8 cellular contexts compared by ENCODE assay signal in the genomic region with DNA sequence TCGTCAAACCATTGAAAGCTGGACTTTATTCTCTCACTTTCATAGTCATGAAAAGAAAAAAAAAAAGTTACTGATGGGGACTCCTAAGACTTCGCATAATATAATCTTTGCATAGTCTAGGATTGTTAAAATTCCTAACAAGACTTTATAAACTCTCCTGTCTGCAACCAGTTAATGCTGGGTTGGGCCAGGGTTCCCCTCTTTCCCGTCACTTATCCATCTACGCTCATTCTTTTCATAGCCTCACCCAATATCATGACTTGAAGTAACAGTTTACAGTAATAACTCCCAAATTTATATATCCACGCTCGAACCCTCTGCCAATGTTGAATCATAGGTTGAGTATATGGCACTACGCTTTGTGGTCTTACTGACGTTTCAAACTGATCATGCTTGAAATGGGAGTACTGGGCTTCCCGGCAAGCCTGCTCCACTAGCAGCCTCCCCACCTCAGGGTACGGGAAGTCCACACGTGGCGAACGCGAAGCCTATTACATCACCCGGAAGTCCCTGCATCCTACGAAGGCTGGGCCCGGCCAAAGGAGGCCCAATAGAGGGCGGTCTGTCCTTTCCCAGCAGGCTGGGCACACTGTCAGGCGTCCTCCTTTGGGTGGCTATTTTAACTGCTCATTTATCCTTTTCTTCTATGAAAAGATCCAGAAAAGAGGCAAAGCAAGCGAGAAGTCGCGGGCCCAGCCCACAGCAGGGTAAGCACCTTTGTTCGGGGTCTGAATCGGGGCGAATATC. TPM values are rescaled to one million over a fixed set of nuclear protein-coding genes. Genes with fewer than 3 reads are reported as not detected.
DNase-seq lines count a peak whose midpoint lies in the region; ATAC-seq, FAIRE-seq and TF ChIP-seq lines count a peak whose summit lies in the region.

No MANE protein-coding gene starts in this region.

- peaks cover 54% of the 10 kb centered on the region for H3K36me3 Mint-ChIP-seq in activated CD4-positive, alpha-beta T cell treated with anti-CD3 and anti-CD28 coated beads for 36 hours (ENCODE audit: low read depth)

- H3K4me2 ChIP-seq in HepG2 (ENCODE audit: low read depth, low read length): peak overlapping the region; percentile 92

- BruUV-seq in HepG2 (replicated peaks; lab: Mats Ljungman, UMichigan): TSS peak; percentile 83

- H3K9ac ChIP-seq in HepG2 (ENCODE audit: insufficient read depth, low read depth, low read length): peak overlapping the region; percentile 100

- H3K9me3 Mint-ChIP-seq in activated CD4-positive, alpha-beta T cell treated with anti-CD3 and anti-CD28 coated beads for 36 hours (ENCODE audit: low read depth): no peaks in the 10 kb centered on the region

- peak; percentile 78 for TF ChIP-seq CTCF in HepG2 (CRISPR knock-in tag; IDR thresholded peaks at IDR 0.05)

- H3K27me3 ChIP-seq in HepG2 (ENCODE audit: control insufficient read depth in 1 of 2, insufficient read depth in 2 of 2, low read length in 2 of 2): no peaks in the 10 kb centered on the region; a peak in 1 of 5 replicates

- peak; percentile 79 for TF ChIP-seq POLR2A in GM19099 (IDR thresholded peaks at IDR 0.05; ENCODE audit: extremely low read depth, insufficient read length, low read depth)
- TF ChIP-seq POLR2A in HepG2 (IDR thresholded peaks at IDR 0.05; ENCODE audit: insufficient read depth in 1 of 2, low read depth in 2 of 2, low read length in 2 of 2): peak; percentile 81 to 93; a peak in 3 of 4 replicates

- no peak overlapping the region for H3K4me3 Mint-ChIP-seq in activated CD4-positive, alpha-beta T cell treated with anti-CD3 and anti-CD28 coated beads for 36 hours

- FAIRE-seq in HepG2 (lab: Jason Lieb, UNC): peak; percentile 97

- H3K9me3 ChIP-seq in HepG2 (ENCODE audit: low read length): no peaks in the 10 kb centered on the region

- peak; percentile 11; the same call in 1 of the 2 replicates for TF ChIP-seq RAD21 in HepG2 (CRISPR knock-in tag; IDR thresholded peaks at IDR 0.05)

- intact Hi-C loops in activated CD4-positive, alpha-beta T cell treated with anti-CD3 and anti-CD28 coated beads for 36 hours (cut with DNase I, micrococcal nuclease): loop anchor here (1.0 to 5.0 kb wide), 17 partner anchors 39 to 1627 kb away; partner anchors contain the start of genes TRAPPC2B (in 2 of the 2), ZNF543 (in 2 of the 2), ZNF547 (in 2 of the 2) and ZNF805 (in 2 of the 2)
- intact Hi-C loops in HepG2 (cut with micrococcal nuclease; ENCODE audit: unreplicated experiment): loop anchor here (1.0 to 2.0 kb wide), 2 partner anchors 39 to 83 kb away; partner anchors contain the start of genes TRAPPC2B, ZNF547 and ZNF805

- WGBS in HepG2 (ENCODE audit: low lambda C conversion rate): 14% methylated on average over 18 of the region's 25 CpGs

- H3K36me3 ChIP-seq in HepG2 (replicated peaks in 1 of 2; ENCODE audit: control insufficient read depth in 1 of 2, insufficient read depth in 2 of 2, low read length in 2 of 2): peaks cover 6 to 10% of the 10 kb centered on the region in 2 experiments; a peak in 4 of 5 replicates

- POLR2A ChIA-PET in activated CD4-positive, alpha-beta T cell treated with anti-CD3 and anti-CD28 coated beads for 36 hours (lab: Charles Lee): no interaction called here
- POLR2A ChIA-PET in HepG2 (lab: Yijun Ruan, JAX): no interaction called here

- H3K27me3 Mint-ChIP-seq in activated CD4-positive, alpha-beta T cell treated with anti-CD3 and anti-CD28 coated beads for 36 hours: no peaks in the 10 kb centered on the region

- ATAC-seq in HG03378 (IDR thresholded peaks at IDR 0.05; ENCODE audit: unreplicated experiment) (peak; percentile 66), HepG2 (peak; percentile 94)
- ATAC-seq in activated CD4-positive, alpha-beta T cell treated with anti-CD3 and anti-CD28 coated beads for 36 hours: peak; percentile 74

- H4K20me1 ChIP-seq in HepG2 (ENCODE audit: insufficient read depth, low read length): peaks cover 23% of the 10 kb centered on the region

- no peak overlapping the region for H2AFZ ChIP-seq in HepG2 (ENCODE audit: low read length)

- H3K4me1 Mint-ChIP-seq in activated CD4-positive, alpha-beta T cell treated with anti-CD3 and anti-CD28 coated beads for 36 hours: peaks cover 31% of the 10 kb centered on the region

- H3K79me2 ChIP-seq in HepG2 (ENCODE audit: insufficient read depth, low read length): peaks cover 43% of the 10 kb centered on the region

- in situ Hi-C loops in HepG2 (cut with HindIII; ENCODE audit: extremely low pct_ligation_motif_present, low pct_unique_long_range_greater_than_20kb): loop anchor here (5.0 kb wide), 1 partner anchor 37 kb away; the partner anchor contains the start of gene ZNF805

- DNase-seq in C1 segment of cervical spinal cord (lab: John Stamatoyannopoulos, UW) (peak; percentile 62 to 95 (median 83)), NCI-H446 treated with DMSO at 0.1 percent for 48 hours (lab: John Stamatoyannopoulos, UW) (peak; percentile 89), dermis microvascular lymphatic vessel endothelial cell (ENCODE audit: low read depth in 2 of 2) (peak; percentile 91 to 97), HepG2 (ENCODE audit: low spot score) (peak; percentile 95)
- DNase-seq in activated CD4-positive, alpha-beta T cell treated with anti-CD3 and anti-CD28 coated beads for 36 hours: peak; percentile 92
- DNase-seq in stimulated activated CD4-positive, alpha-beta T cell treated with anti-CD3 and anti-CD28 coated beads, Interleukin-2, amount 100 ng/mL, for 48 hours: peak; percentile 67 to 69

- H3K4me1 ChIP-seq in HepG2 (ENCODE audit: insufficient read depth, low read length): peaks cover 61% of the 10 kb centered on the region

- CTCF ChIA-PET in activated CD4-positive, alpha-beta T cell treated with anti-CD3 and anti-CD28 coated beads for 36 hours (lab: Charles Lee): interaction anchor here (0.8 kb wide), 1 partner anchor 960 kb away, joined by 3 read pairs; no protein-coding TSS in a partner anchor
- CTCF ChIA-PET in HepG2 (lab: Yijun Ruan, JAX; ENCODE audit: low intra/inter-chr PET ratio, low total read pairs): no interaction called here

- no peak overlapping the region for H3K27ac Mint-ChIP-seq in activated CD4-positive, alpha-beta T cell treated with anti-CD3 and anti-CD28 coated beads for 36 hours

- 0 out of 4 replicates have a peak, but pooled peaks of 1 of the 2 experiments have one; percentile 48 for TF ChIP-seq EP300 in HepG2 (IDR thresholded peaks at IDR 0.05; ENCODE audit: low read depth in 2 of 2, low read length in 2 of 2)
- TF ChIP-seq EP300 in HepG2 (CRISPR knock-in tag; IDR thresholded peaks at IDR 0.05; ENCODE audit: borderline replicate concordance): peak; percentile 64; the same call in 1 of the 2 replicates

- peak overlapping the region; percentile 98 for H3K27ac ChIP-seq in HepG2 (ENCODE audit: extremely low read length, insufficient read depth, low read length)

- H3K4me3 ChIP-seq in HepG2 (replicated peaks in 1 of 3; ENCODE audit: insufficient read depth in 1 of 3, low read depth in 2 of 3, low read length in 3 of 3): peak overlapping the region; percentile 79 to 95 (median 87)

RNA-seq across cellular contexts. Expression of gene ZNF460, which starts 0.7 kb away (rescaled TPM):
- total RNA-seq in activated CD4-positive, alpha-beta T cell treated with anti-CD3 and anti-CD28 coated beads for 36 hours: 10 to 100 TPM; 52.4 to 59.8 TPM
- total RNA-seq in dermis microvascular lymphatic vessel endothelial cell: 37.4 and 57.8 TPM in 2 replicates
- total RNA-seq in HepG2 (2016; rRNA removed; fragmentation: Illumina TruSeq; extraction: Trizol): 44.8 and 76.3 TPM in 2 replicates
- total RNA-seq in HepG2 (2016; cell fraction: cytosol; rRNA removed; fragmentation: Illumina TruSeq; extraction: Trizol; ENCODE audit: low read depth): 2.9 and 3.1 TPM in 2 replicates
- total RNA-seq in HepG2 (2016; cell fraction: insoluble cytoplasmic fraction; rRNA removed; fragmentation: Illumina TruSeq; extraction: Trizol): 40.9 and 72.0 TPM in 2 replicates
- total RNA-seq in HepG2 (2016; cell fraction: membrane; rRNA removed; fragmentation: Illumina TruSeq; extraction: Trizol): 9.8 and 11.2 TPM in 2 replicates
- 70.0 and 73.2 TPM in 2 replicates for total RNA-seq in HepG2 (2016; cell fraction: nucleus; rRNA removed; fragmentation: Illumina TruSeq; extraction: Trizol)
- 14.5 and 15.3 TPM in 2 replicates for polyA plus RNA-seq in HepG2 (2011; rRNA removed)
- 5.4 and 7.1 TPM in 2 replicates for polyA plus RNA-seq in HepG2 (2011; cell fraction: cytosol; rRNA removed)
- polyA plus RNA-seq in HepG2 (2011; cell fraction: nucleus; rRNA removed): 22.5 and 28.5 TPM in 2 replicates
- polyA plus RNA-seq in HepG2 (2012): 1.7 and 1.8 TPM in 2 replicates
- polyA plus RNA-seq in HepG2 (2016; cell fraction: cytosol; fragmentation: Illumina TruSeq; extraction: Trizol; ENCODE audit: low read depth): 0.02 TPM in 1 of 2 replicates, not detected in the other
- polyA plus RNA-seq in HepG2 (2016; cell fraction: insoluble cytoplasmic fraction; fragmentation: Illumina TruSeq; extraction: Trizol; ENCODE audit: low read depth): 1.0 and 1.3 TPM in 2 replicates
- polyA plus RNA-seq in HepG2 (2016; cell fraction: membrane; fragmentation: Illumina TruSeq; extraction: Trizol; ENCODE audit: low read depth): 0.12 and 0.14 TPM in 2 replicates
- polyA plus RNA-seq in HepG2 (2016; cell fraction: nucleus; fragmentation: Illumina TruSeq; extraction: Trizol; ENCODE audit: insufficient read depth, low read depth): 2.7 and 3.2 TPM in 2 replicates
- 113 and 142 TPM in 2 replicates for polyA minus RNA-seq in HepG2 (2011; rRNA and poly(A)+ RNA removed; ENCODE audit: low replicate concordance)
- polyA minus RNA-seq in HepG2 (2011; cell fraction: cytosol; rRNA and poly(A)+ RNA removed): 66.3 and 87.7 TPM in 2 replicates
- polyA minus RNA-seq in HepG2 (2011; cell fraction: nucleus; rRNA and poly(A)+ RNA removed): 149 and 236 TPM in 2 replicates

RNA-seq across cellular contexts. Expression of gene ZNF805, which starts 39.2 kb away (rescaled TPM):
- 1 to 10 TPM; 6.4 to 7.1 TPM for total RNA-seq in activated CD4-positive, alpha-beta T cell treated with anti-CD3 and anti-CD28 coated beads for 36 hours
- total RNA-seq in dermis microvascular lymphatic vessel endothelial cell (19.8 and 25.3 TPM in 2 replicates), HepG2 (2016; rRNA removed; fragmentation: Illumina TruSeq; extraction: Trizol) (12.8 and 21.8 TPM in 2 replicates)
- total RNA-seq in HepG2 (2016; cell fraction: cytosol; rRNA removed; fragmentation: Illumina TruSeq; extraction: Trizol; ENCODE audit: low read depth): 0.40 and 1.3 TPM in 2 replicates
- total RNA-seq in HepG2 (2016; cell fraction: insoluble cytoplasmic fraction; rRNA removed; fragmentation: Illumina TruSeq; extraction: Trizol): 12.7 and 22.7 TPM in 2 replicates
- 4.1 and 4.5 TPM in 2 replicates for total RNA-seq in HepG2 (2016; cell fraction: membrane; rRNA removed; fragmentation: Illumina TruSeq; extraction: Trizol)
- total RNA-seq in HepG2 (2016; cell fraction: nucleus; rRNA removed; fragmentation: Illumina TruSeq; extraction: Trizol): 13.3 and 15.8 TPM in 2 replicates
- polyA plus RNA-seq in HepG2 (2011; rRNA removed): 5.1 and 5.5 TPM in 2 replicates
- polyA plus RNA-seq in HepG2 (2011; cell fraction: cytosol; rRNA removed): 2.4 and 3.2 TPM in 2 replicates
- polyA plus RNA-seq in HepG2 (2011; cell fraction: nucleus; rRNA removed): 3.4 and 5.3 TPM in 2 replicates
- 1.8 and 2.0 TPM in 2 replicates for polyA plus RNA-seq in HepG2 (2012)
- 0.11 and 0.19 TPM in 2 replicates for polyA plus RNA-seq in HepG2 (2016; cell fraction: cytosol; fragmentation: Illumina TruSeq; extraction: Trizol; ENCODE audit: low read depth)
- 2.2 and 2.5 TPM in 2 replicates for polyA plus RNA-seq in HepG2 (2016; cell fraction: insoluble cytoplasmic fraction; fragmentation: Illumina TruSeq; extraction: Trizol; ENCODE audit: low read depth)
- polyA plus RNA-seq in HepG2 (2016; cell fraction: membrane; fragmentation: Illumina TruSeq; extraction: Trizol; ENCODE audit: low read depth): 0.24 and 0.31 TPM in 2 replicates
- polyA plus RNA-seq in HepG2 (2016; cell fraction: nucleus; fragmentation: Illumina TruSeq; extraction: Trizol; ENCODE audit: insufficient read depth, low read depth): 3.3 and 3.4 TPM in 2 replicates
- 13.1 and 29.1 TPM in 2 replicates for polyA minus RNA-seq in HepG2 (2011; rRNA and poly(A)+ RNA removed; ENCODE audit: low replicate concordance)
- 23.1 and 27.6 TPM in 2 replicates for polyA minus RNA-seq in HepG2 (2011; cell fraction: cytosol; rRNA and poly(A)+ RNA removed)
- 22.1 and 35.3 TPM in 2 replicates for polyA minus RNA-seq in HepG2 (2011; cell fraction: nucleus; rRNA and poly(A)+ RNA removed)

RNA-seq across cellular contexts. Expression of gene ZNF543, which starts 40.7 kb away (rescaled TPM):
- total RNA-seq in activated CD4-positive, alpha-beta T cell treated with anti-CD3 and anti-CD28 coated beads for 36 hours: 1 to 10 TPM; 5.8 to 6.2 TPM
- total RNA-seq in dermis microvascular lymphatic vessel endothelial cell (7.8 and 10.1 TPM in 2 replicates), HepG2 (2016; rRNA removed; fragmentation: Illumina TruSeq; extraction: Trizol) (8.9 and 10.4 TPM in 2 replicates)
- 0.62 and 0.81 TPM in 2 replicates for total RNA-seq in HepG2 (2016; cell fraction: cytosol; rRNA removed; fragmentation: Illumina TruSeq; extraction: Trizol; ENCODE audit: low read depth)
- 8.0 and 9.3 TPM in 2 replicates for total RNA-seq in HepG2 (2016; cell fraction: insoluble cytoplasmic fraction; rRNA removed; fragmentation: Illumina TruSeq; extraction: Trizol)
- total RNA-seq in HepG2 (2016; cell fraction: membrane; rRNA removed; fragmentation: Illumina TruSeq; extraction: Trizol): 4.5 and 4.7 TPM in 2 replicates
- total RNA-seq in HepG2 (2016; cell fraction: nucleus; rRNA removed; fragmentation: Illumina TruSeq; extraction: Trizol): 5.9 and 6.1 TPM in 2 replicates
- polyA plus RNA-seq in HepG2 (2011; rRNA removed): 2.1 and 2.5 TPM in 2 replicates
- polyA plus RNA-seq in HepG2 (2011; cell fraction: cytosol; rRNA removed): 1.0 and 1.6 TPM in 2 replicates
- polyA plus RNA-seq in HepG2 (2011; cell fraction: nucleus; rRNA removed): 1.9 and 2.4 TPM in 2 replicates
- polyA plus RNA-seq in HepG2 (2012): 1.3 and 1.8 TPM in 2 replicates
- 0.15 TPM in 2 replicates for polyA plus RNA-seq in HepG2 (2016; cell fraction: cytosol; fragmentation: Illumina TruSeq; extraction: Trizol; ENCODE audit: low read depth)
- polyA plus RNA-seq in HepG2 (2016; cell fraction: insoluble cytoplasmic fraction; fragmentation: Illumina TruSeq; extraction: Trizol; ENCODE audit: low read depth): 3.1 TPM in 2 replicates
- polyA plus RNA-seq in HepG2 (2016; cell fraction: membrane; fragmentation: Illumina TruSeq; extraction: Trizol; ENCODE audit: low read depth): 0.85 and 0.98 TPM in 2 replicates
- polyA plus RNA-seq in HepG2 (2016; cell fraction: nucleus; fragmentation: Illumina TruSeq; extraction: Trizol; ENCODE audit: insufficient read depth, low read depth): 3.5 and 4.7 TPM in 2 replicates
- 4.9 and 6.1 TPM in 2 replicates for polyA minus RNA-seq in HepG2 (2011; rRNA and poly(A)+ RNA removed; ENCODE audit: low replicate concordance)
- polyA minus RNA-seq in HepG2 (2011; cell fraction: cytosol; rRNA and poly(A)+ RNA removed): 4.7 and 6.4 TPM in 2 replicates
- 6.3 and 11.8 TPM in 2 replicates for polyA minus RNA-seq in HepG2 (2011; cell fraction: nucleus; rRNA and poly(A)+ RNA removed)

RNA-seq across cellular contexts. Expression of gene AURKC, which starts 48.8 kb away (rescaled TPM):
- under 1 TPM; 0.55 to 0.79 TPM for total RNA-seq in activated CD4-positive, alpha-beta T cell treated with anti-CD3 and anti-CD28 coated beads for 36 hours
- total RNA-seq in dermis microvascular lymphatic vessel endothelial cell (0.13 and 0.38 TPM in 2 replicates), HepG2 (2016; rRNA removed; fragmentation: Illumina TruSeq; extraction: Trizol) (0.46 TPM in 1 of 2 replicates, not detected in the other)
- total RNA-seq in HepG2 (2016; cell fraction: cytosol; rRNA removed; fragmentation: Illumina TruSeq; extraction: Trizol; ENCODE audit: low read depth): 0.35 TPM in 1 of 2 replicates, not detected in the other
- 0.19 and 0.61 TPM in 2 replicates for total RNA-seq in HepG2 (2016; cell fraction: insoluble cytoplasmic fraction; rRNA removed; fragmentation: Illumina TruSeq; extraction: Trizol)
- total RNA-seq in HepG2 (2016; cell fraction: membrane; rRNA removed; fragmentation: Illumina TruSeq; extraction: Trizol): 0.34 TPM in 1 of 2 replicates, not detected in the other
- not detected in 2 replicates for total RNA-seq in HepG2 (2016; cell fraction: nucleus; rRNA removed; fragmentation: Illumina TruSeq; extraction: Trizol)
- 0.65 and 0.86 TPM in 2 replicates for polyA plus RNA-seq in HepG2 (2011; rRNA removed)
- polyA plus RNA-seq in HepG2 (2011; cell fraction: cytosol; rRNA removed): 0.50 and 0.60 TPM in 2 replicates
- polyA plus RNA-seq in HepG2 (2011; cell fraction: nucleus; rRNA removed): 0.87 and 1.6 TPM in 2 replicates
- 0.58 and 0.80 TPM in 2 replicates for polyA plus RNA-seq in HepG2 (2012)
- 0.32 and 0.35 TPM in 2 replicates for polyA plus RNA-seq in HepG2 (2016; cell fraction: cytosol; fragmentation: Illumina TruSeq; extraction: Trizol; ENCODE audit: low read depth)
- 0.31 and 0.44 TPM in 2 replicates for polyA plus RNA-seq in HepG2 (2016; cell fraction: insoluble cytoplasmic fraction; fragmentation: Illumina TruSeq; extraction: Trizol; ENCODE audit: low read depth)
- polyA plus RNA-seq in HepG2 (2016; cell fraction: membrane; fragmentation: Illumina TruSeq; extraction: Trizol; ENCODE audit: low read depth): 0.26 and 0.43 TPM in 2 replicates
- 1.5 TPM in 1 of 2 replicates, not detected in the other for polyA plus RNA-seq in HepG2 (2016; cell fraction: nucleus; fragmentation: Illumina TruSeq; extraction: Trizol; ENCODE audit: insufficient read depth, low read depth)
- 0.14 and 0.68 TPM in 2 replicates for polyA minus RNA-seq in HepG2 (2011; rRNA and poly(A)+ RNA removed; ENCODE audit: low replicate concordance)
- not detected in 2 replicates for polyA minus RNA-seq in HepG2 (2011; cell fraction: cytosol; rRNA and poly(A)+ RNA removed)
- polyA minus RNA-seq in HepG2 (2011; cell fraction: nucleus; rRNA and poly(A)+ RNA removed): 0.25 and 0.77 TPM in 2 replicates

Comparison
In these comparisons a context has a peak if more than half of its experiments do, and no peak if none do; other contexts are left out.
1. Peak in every context shown above with its lines: DNase-seq, ATAC-seq, H3K4me3 ChIP-seq and H3K27ac ChIP-seq.